In genomic region chr6:3403244-3404154, GRCh38 we compare ENCODE assay signal across 10 cellular contexts. TPM values are rescaled to one million over a fixed set of nuclear protein-coding genes. Genes with fewer than 3 reads are reported as not detected.
DNase-seq lines count a peak whose midpoint lies in the region; ATAC-seq and TF ChIP-seq lines count a peak whose summit lies in the region.
"Had no signal": no experiment of that assay in that cellular context is flagged by ENCODE, and none has a peak within 500 bp of the region (broad histone marks: within the 10 kb centered on the region; RNA-seq: fewer than 3 reads in every experiment).

No MANE protein-coding gene starts in this region.

- H3K27ac Mint-ChIP-seq in type B pancreatic cell, result peak overlapping the region; percentile 73

- peak overlapping the region; percentile 64 for H3K4me3 Mint-ChIP-seq in type B pancreatic cell

- no peaks in the 10 kb centered on the region for H3K36me3 ChIP-seq in breast epithelium
- H3K36me3 ChIP-seq in left lung, result no peaks in the 10 kb centered on the region
- H3K36me3 ChIP-seq in thyroid gland, result no peaks in the 10 kb centered on the region
- H3K36me3 ChIP-seq: right atrium auricular region had no signal

- intact Hi-C loops in breast epithelium (cut with DNase I; ENCODE audit: low total_unique reads) (loop anchor here (10.0 kb wide), 1 partner anchor 1759 kb away; no protein-coding TSS in a partner anchor), left lung (cut with DNase I) (no loop called here), thyroid gland (cut with DNase I) (no loop called here)

- H3K27me3 ChIP-seq in breast epithelium (no peaks in the 10 kb centered on the region), left lung (no peaks in the 10 kb centered on the region), thyroid gland (no peaks in the 10 kb centered on the region)
- H3K27me3 ChIP-seq: right atrium auricular region had no signal

- H3K36me3 Mint-ChIP-seq in type B pancreatic cell, result peaks cover 18% of the 10 kb centered on the region

- peaks cover 59% of the 10 kb centered on the region for H3K4me1 Mint-ChIP-seq in type B pancreatic cell (ENCODE audit: unreplicated experiment)

- H3K9me3 ChIP-seq in breast epithelium (no peaks in the 10 kb centered on the region), left lung (no peaks in the 10 kb centered on the region), thyroid gland (no peaks in the 10 kb centered on the region)
- H3K9me3 ChIP-seq: right atrium auricular region had no signal

- no peak for TF ChIP-seq POLR2A in breast epithelium (IDR thresholded peaks at IDR 0.05)
- TF ChIP-seq POLR2A in thyroid gland (IDR thresholded peaks at IDR 0.05), result no peak

- TF ChIP-seq CTCF in breast epithelium (IDR thresholded peaks at IDR 0.05) (peak in 1 of 3 donors; percentile 8), left lung (IDR thresholded peaks at IDR 0.05) (no peak), type B pancreatic cell (conservative IDR thresholded peaks at IDR 0.05) (no peak), thyroid gland (IDR thresholded peaks at IDR 0.05) (no peak)

- peak; percentile 22 to 61 (median 34) for DNase-seq in NCI-H1417 (lab: John Stamatoyannopoulos, UW)
- DNase-seq in NCI-H1417 treated with DMSO at 0.1 percent for 48 hours (lab: John Stamatoyannopoulos, UW), result no peak
- DNase-seq in breast epithelium (ENCODE audit: low spot score in 2 of 2), result no peak
- peak in 1 of 2 donors; percentile 66 for DNase-seq in left lung
- DNase-seq in type B pancreatic cell (ENCODE audit: extremely low spot score, unreplicated experiment), result no peak
- no peak for DNase-seq in thyroid gland
- no peak for DNase-seq in DMS114 treated with DMSO at 0.1 percent for 48 hours (lab: John Stamatoyannopoulos, UW; ENCODE audit: unreplicated experiment)
- DNase-seq in HuH-7 (ENCODE audit: low spot score), result no peak
- DNase-seq: effector CD8-positive, alpha-beta T cell had no signal

- H3K4me1 ChIP-seq in breast epithelium, result peaks cover 0 to 7% of the 10 kb centered on the region in 2 donors
- H3K4me1 ChIP-seq in left lung, result peaks cover 13 to 18% of the 10 kb centered on the region in 2 donors
- peaks cover 12 to 32% of the 10 kb centered on the region in 2 donors for H3K4me1 ChIP-seq in thyroid gland
- H3K4me1 ChIP-seq: right atrium auricular region had no signal

- H3K4me3 ChIP-seq in breast epithelium, result no peak overlapping the region
- H3K4me3 ChIP-seq in left lung, result no peak overlapping the region
- no peak overlapping the region for H3K4me3 ChIP-seq in thyroid gland (replicated peaks in 1 of 3)
- H3K4me3 ChIP-seq: right atrium auricular region had no signal

- WGBS in thyroid gland, 2 donors, result 78 to 81% methylated on average over 13 of the region's 13 CpGs

- peak; percentile 56 for ATAC-seq in left lung

- peaks cover 4% of the 10 kb centered on the region for H3K9me3 Mint-ChIP-seq in type B pancreatic cell

- H3K27ac ChIP-seq in breast epithelium (peak overlapping the region; percentile 78 to 80), left lung (no peak overlapping the region), thyroid gland (peak overlapping the region in 1 of 3 donors; percentile 10)
- H3K27ac ChIP-seq: right atrium auricular region had no signal

- no peaks in the 10 kb centered on the region for H3K27me3 Mint-ChIP-seq in type B pancreatic cell

RNA-seq across cellular contexts. Expression of gene SLC22A23, which starts 53.4 kb away (rescaled TPM):
- total RNA-seq in breast epithelium, result 10 to 100 TPM; 10.9 to 26.3 (median 22.9) TPM
- total RNA-seq in left lung, result 10 to 100 TPM; 24.4 to 25.7 TPM
- total RNA-seq in type B pancreatic cell (ENCODE audit: low replicate concordance), result 36.6 and 52.7 TPM in 2 replicates
- total RNA-seq in thyroid gland, result 10 to 100 TPM; 16.6 to 21.8 (median 17.6) TPM

Comparison
In these comparisons a context has a peak if more than half of its experiments do, and no peak if none do; other contexts are left out.
1. DNase-seq: peak in NCI-H1417 (3 of 3); none in NCI-H1417 treated with DMSO at 0.1 percent for 48 hours (single experiment), breast epithelium (0 of 2), type B pancreatic cell (single experiment), thyroid gland (0 of 2), DMS114 treated with DMSO at 0.1 percent for 48 hours (single experiment) and HuH-7 (single experiment).
2. H3K27ac ChIP-seq: peak in breast epithelium (2 of 2); none in left lung (0 of 2).